ENCODE assay signal across 21 cellular contexts in the genomic region with DNA sequence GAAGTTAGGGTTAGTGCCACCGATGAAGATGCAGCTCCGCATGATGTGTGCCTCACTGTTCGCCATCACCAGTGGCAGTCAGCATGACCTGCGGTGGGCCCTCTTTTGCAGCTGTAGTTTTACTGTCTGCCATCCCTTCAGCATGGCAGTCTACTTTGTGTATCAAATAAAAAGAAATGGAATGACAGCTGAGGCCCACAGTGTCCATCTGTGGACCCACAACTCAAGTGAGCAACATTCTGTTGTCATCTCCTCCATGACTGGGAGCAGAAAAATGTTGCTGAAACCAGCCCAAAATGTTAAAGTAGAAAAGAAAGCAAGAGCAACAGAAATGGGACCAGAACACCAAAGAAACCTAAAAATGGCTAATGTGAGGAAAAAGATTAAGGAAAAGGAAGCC.
A peak's percentile ranks its signal among the peaks of the same experiment; 100 is the strongest.
DNase-seq lines count a peak whose midpoint lies in the region; FAIRE-seq and TF ChIP-seq lines count a peak whose summit lies in the region.
"Had no signal": no experiment of that assay in that cellular context is flagged by ENCODE, and none has a peak within 500 bp of the region (broad histone marks: within the 10 kb centered on the region; RNA-seq: fewer than 3 reads in every experiment).

No MANE protein-coding gene starts in this region.

- no peak overlapping the region for H3K4me3 Mint-ChIP-seq in astrocyte (ENCODE audit: unreplicated experiment)
- H3K4me3 Mint-ChIP-seq: B cell, CD14-positive monocyte, H9, HFFc6 had no signal

- no peaks in the 10 kb centered on the region for H4K20me1 ChIP-seq in astrocyte (ENCODE audit: insufficient read depth, low read length)

- H3K27ac ChIP-seq in astrocyte (ENCODE audit: low read depth, low read length) (no peak overlapping the region), skeletal muscle tissue (ENCODE audit: low read depth, low read length) (peak overlapping the region; percentile 34)
- H3K27ac ChIP-seq: Peyer's patch had no signal

- no peak overlapping the region for H3K4me3 ChIP-seq in astrocyte (ENCODE audit: insufficient read depth, low read depth, low read length)
- H3K4me3 ChIP-seq in skeletal muscle tissue (ENCODE audit: low read length in 3 of 3): no peak overlapping the region
- H3K4me3 ChIP-seq: A549, Peyer's patch, SJSA1 had no signal

- H3K36me3 ChIP-seq in astrocyte (ENCODE audit: insufficient read depth, low read length): no peaks in the 10 kb centered on the region
- H3K36me3 ChIP-seq in skeletal muscle tissue (ENCODE audit: control insufficient read depth in 3 of 3, insufficient read depth in 3 of 3, low read length in 3 of 3): no peaks in the 10 kb centered on the region
- H3K36me3 ChIP-seq: Peyer's patch, SJSA1 had no signal

- H3K9me3 Mint-ChIP-seq in astrocyte (ENCODE audit: unreplicated experiment): no peaks in the 10 kb centered on the region
- H3K9me3 Mint-ChIP-seq: H9 had no signal

- no peak for TF ChIP-seq CTCF in astrocyte (IDR thresholded peaks at IDR 0.05; ENCODE audit: insufficient read depth, low read depth, low read length)

- no peaks in the 10 kb centered on the region for H3K27me3 Mint-ChIP-seq in astrocyte (ENCODE audit: low read depth, unreplicated experiment)

- H3K4me1 Mint-ChIP-seq in astrocyte (ENCODE audit: low read depth, unreplicated experiment): peaks cover 21% of the 10 kb centered on the region
- H3K4me1 Mint-ChIP-seq: B cell, CD14-positive monocyte had no signal

- DNase-seq in AG20443 (ENCODE audit: low spot score): peak; percentile 24
- no peak for DNase-seq in astrocyte (ENCODE audit: low read depth)
- peak; percentile 50 for DNase-seq in myocyte (ENCODE audit: low read depth)
- no peak for DNase-seq in NCI-H526 treated with DMSO at 0.1 percent for 48 hours (lab: John Stamatoyannopoulos, UW)
- no peak for DNase-seq in urothelium cell line (ENCODE audit: low spot score)
- DNase-seq in SHP77 treated with DMSO at 0.1 percent for 48 hours (lab: John Stamatoyannopoulos, UW): no peak
- no peak for DNase-seq in NCI-H1694 (lab: John Stamatoyannopoulos, UW)
- DNase-seq: H9, HFFc6, KG1, NCI-H1092 treated with DMSO at 0.1 percent for 48 hours, NCI-H1436 treated with DMSO at 0.1 percent for 48 hours, NCI-H2029, NCI-H226, Peyer's patch had no signal

- FAIRE-seq in astrocyte (lab: Jason Lieb, UNC) (no peak), urothelium cell line (lab: Jason Lieb, UNC) (no peak)
- FAIRE-seq: A549, GM12891 had no signal

- H3K9ac ChIP-seq in astrocyte (ENCODE audit: low read length) (no peak overlapping the region), skeletal muscle tissue (ENCODE audit: low read depth in 1 of 3, low read length in 3 of 3) (no peak overlapping the region)

- H3K79me2 ChIP-seq in astrocyte (ENCODE audit: insufficient read depth, low read length): no peaks in the 10 kb centered on the region

- H3K27ac Mint-ChIP-seq in astrocyte (ENCODE audit: unreplicated experiment): peak overlapping the region; percentile 95
- H3K27ac Mint-ChIP-seq: B cell, CD14-positive monocyte, H9, HFFc6 had no signal

- H3K9me3 ChIP-seq in astrocyte (ENCODE audit: insufficient read depth, low read depth, low read length) (no peaks in the 10 kb centered on the region), skeletal muscle tissue (ENCODE audit: control insufficient read depth in 3 of 3, low read length in 3 of 3) (no peaks in the 10 kb centered on the region)
- H3K9me3 ChIP-seq: A549, Peyer's patch, SJSA1 had no signal

- peaks cover 2% of the 10 kb centered on the region for H3K36me3 Mint-ChIP-seq in astrocyte (ENCODE audit: low read depth, unreplicated experiment)
- H3K36me3 Mint-ChIP-seq: CD14-positive monocyte had no signal

- H2AFZ ChIP-seq in astrocyte (ENCODE audit: low read depth, low read length): no peak overlapping the region

- H3K4me1 ChIP-seq in astrocyte (ENCODE audit: insufficient read depth, low read length) (peaks cover 10% of the 10 kb centered on the region), skeletal muscle tissue (ENCODE audit: control insufficient read depth in 3 of 3, insufficient read depth in 3 of 3, low read length in 3 of 3) (peaks cover 3 to 7% (median 6%) of the 10 kb centered on the region in 3 donors)
- H3K4me1 ChIP-seq: Peyer's patch had no signal

- H3K27me3 ChIP-seq in astrocyte (ENCODE audit: insufficient read depth, low read length) (no peaks in the 10 kb centered on the region), skeletal muscle tissue (ENCODE audit: control insufficient read depth in 3 of 3, insufficient read depth in 3 of 3, low read length in 3 of 3) (no peaks in the 10 kb centered on the region)
- H3K27me3 ChIP-seq: Peyer's patch, SJSA1 had no signal

- no peak overlapping the region for H3K4me2 ChIP-seq in astrocyte (ENCODE audit: low read length)

Comparison
In these comparisons a context has a peak if more than half of its experiments do, and no peak if none do; other contexts are left out.
1. DNase-seq: peak in AG20443 (single experiment) and myocyte (single experiment); none in astrocyte (single experiment), NCI-H526 treated with DMSO at 0.1 percent for 48 hours (single experiment), urothelium cell line (single experiment), SHP77 treated with DMSO at 0.1 percent for 48 hours (single experiment) and NCI-H1694 (single experiment).